In genomic region chr17:14082848-14083247, GRCh38 we compare ENCODE assay signal across 20 cellular contexts. TPM values are rescaled to one million over a fixed set of nuclear protein-coding genes. Genes with fewer than 3 reads are reported as not detected.
DNase-seq lines count a peak whose midpoint lies in the region; ATAC-seq, FAIRE-seq and TF ChIP-seq lines count a peak whose summit lies in the region.
"Had no signal": no experiment of that assay in that cellular context is flagged by ENCODE, and none has a peak within 500 bp of the region (broad histone marks: within the 10 kb centered on the region; RNA-seq: fewer than 3 reads in every experiment).

No MANE protein-coding gene starts in this region.

- POLR2A ChIA-PET in K562 (lab: Yijun Ruan, JAX) (interaction anchor here (1.0 kb wide), 1 partner anchor 10 kb away, joined by 3 read pairs; no protein-coding TSS in a partner anchor), HepG2 (lab: Yijun Ruan, JAX) (no interaction called here)

- H3K4me3 ChIP-seq in K562 (no peak overlapping the region), HepG2 (replicated peaks in 1 of 3; ENCODE audit: insufficient read depth in 1 of 3, low read depth in 2 of 3, low read length in 3 of 3) (no peak overlapping the region)
- H3K4me3 ChIP-seq: GM12878, GM23248 had no signal

- TF ChIP-seq CTCF in K562 (IDR thresholded peaks at IDR 0.05 in 2 of 3, conservative IDR thresholded peaks at IDR 0.05 in 1 of 3; ENCODE audit: insufficient read depth in 2 of 3, low read depth in 1 of 3, low read length in 3 of 3) (no peak), HepG2 (CRISPR knock-in tag; IDR thresholded peaks at IDR 0.05) (no peak)

- H4K20me1 ChIP-seq in K562 (replicated peaks; ENCODE audit: control insufficient read depth, insufficient read depth, low read length) (0 out of 2 replicates have a peak, but pooled peaks cover 4% of the 10 kb centered on the region), HepG2 (ENCODE audit: insufficient read depth, low read length) (no peaks in the 10 kb centered on the region)

- H3K9me3 ChIP-seq in K562 (replicated peaks; ENCODE audit: control insufficient read depth, insufficient read depth, low read depth, low read length) (no peaks in the 10 kb centered on the region), HepG2 (ENCODE audit: low read length) (no peaks in the 10 kb centered on the region)

- ATAC-seq in K562 (no peak), HepG2 (no peak), HG02642 (IDR thresholded peaks at IDR 0.05; ENCODE audit: poor library complexity, unreplicated experiment) (no peak)
- ATAC-seq: GM12878, HCT116 had no signal

- no peaks in the 10 kb centered on the region for H3K27me3 ChIP-seq in K562 (ENCODE audit: control insufficient read depth in 2 of 2, insufficient read depth in 2 of 2, low read length in 2 of 2)
- no peaks in the 10 kb centered on the region for H3K27me3 ChIP-seq in HepG2 (ENCODE audit: control insufficient read depth in 1 of 2, insufficient read depth in 2 of 2, low read length in 2 of 2)

- no peak overlapping the region for H3K9ac ChIP-seq in K562 (ENCODE audit: insufficient read depth in 1 of 2, low read depth in 2 of 2, low read length in 2 of 2)
- H3K9ac ChIP-seq in HepG2 (ENCODE audit: insufficient read depth, low read depth, low read length): no peak overlapping the region
- H3K9ac ChIP-seq: GM23248 had no signal

- H3K36me3 ChIP-seq in K562 (ENCODE audit: control insufficient read depth, insufficient read depth, low read length) (peaks cover 36% of the 10 kb centered on the region; the same call in 2 of the 3 replicates), HepG2 (replicated peaks in 1 of 2; ENCODE audit: control insufficient read depth in 1 of 2, insufficient read depth in 2 of 2, low read length in 2 of 2) (peaks cover 14 to 34% of the 10 kb centered on the region in 2 experiments)

- WGBS in K562 (ENCODE audit: insufficient coverage, low coverage, missing lambda C conversion rate): 94% methylated on average over 4 of the region's 8 CpGs
- WGBS in HepG2 (ENCODE audit: low lambda C conversion rate): 98% methylated on average over 7 of the region's 8 CpGs

- no peak overlapping the region for H3K4me3 Mint-ChIP-seq in T-helper 2 cell treated with Interferon-gamma antibody and Interleukin-4, amounts not matched to agents 5 μg/mL and 100 μg/mL, for 36 hours
- H3K4me3 Mint-ChIP-seq: H9 had no signal

- in situ Hi-C loops in K562 (cut with MboI) (no loop called here), HepG2 (cut with HindIII; ENCODE audit: extremely low pct_ligation_motif_present, low pct_unique_long_range_greater_than_20kb) (no loop called here)

- no peak for TF ChIP-seq RAD21 in K562 (CRISPR knock-in tag; conservative IDR thresholded peaks at IDR 0.05 in 1 of 2, IDR thresholded peaks at IDR 0.05 in 1 of 2)
- TF ChIP-seq RAD21 in HepG2 (CRISPR knock-in tag; IDR thresholded peaks at IDR 0.05): no peak

- FAIRE-seq in K562 (lab: Jason Lieb, UNC): no peak
- FAIRE-seq in HepG2 (lab: Jason Lieb, UNC): no peak
- FAIRE-seq: G401.6, GM12878, GM19239 had no signal

- H3K9me1 ChIP-seq in K562 (ENCODE audit: control insufficient read depth, insufficient read depth, low read length): no peaks in the 10 kb centered on the region

- CTCF ChIA-PET in K562 (lab: Yijun Ruan, JAX; ENCODE audit: low intra/inter-chr PET ratio) (no interaction called here), HepG2 (lab: Yijun Ruan, JAX; ENCODE audit: low intra/inter-chr PET ratio, low total read pairs) (no interaction called here)

- H3K4me1 Mint-ChIP-seq in T-helper 2 cell treated with Interferon-gamma antibody and Interleukin-4, amounts not matched to agents 5 μg/mL and 100 μg/mL, for 36 hours (ENCODE audit: low read depth): peaks cover 36% of the 10 kb centered on the region
- H3K4me1 Mint-ChIP-seq: H9 had no signal

- no peaks in the 10 kb centered on the region for H3K9me3 Mint-ChIP-seq in T-helper 2 cell treated with Interferon-gamma antibody and Interleukin-4, amounts not matched to agents 5 μg/mL and 100 μg/mL, for 36 hours
- H3K9me3 Mint-ChIP-seq: H9 had no signal

- peaks cover 45% of the 10 kb centered on the region for H3K36me3 Mint-ChIP-seq in T-helper 2 cell treated with Interferon-gamma antibody and Interleukin-4, amounts not matched to agents 5 μg/mL and 100 μg/mL, for 36 hours (ENCODE audit: low read depth)

- no peak for TF ChIP-seq EP300 in K562 (IDR thresholded peaks at IDR 0.05; ENCODE audit: low read length)
- no peak for TF ChIP-seq EP300 in HepG2 (IDR thresholded peaks at IDR 0.05; ENCODE audit: low read depth in 2 of 2, low read length in 2 of 2)
- TF ChIP-seq EP300 in HepG2 (CRISPR knock-in tag; IDR thresholded peaks at IDR 0.05; ENCODE audit: borderline replicate concordance): no peak

- H3K79me2 ChIP-seq in K562 (ENCODE audit: control insufficient read depth, insufficient read depth, low read length): peaks cover 51% of the 10 kb centered on the region
- H3K79me2 ChIP-seq in HepG2 (ENCODE audit: insufficient read depth, low read length): peaks cover 8% of the 10 kb centered on the region

- no peaks in the 10 kb centered on the region; a peak in 2 of 5 replicates for H3K4me1 ChIP-seq in K562 (replicated peaks in 1 of 2; ENCODE audit: control insufficient read depth in 2 of 2, insufficient read depth in 2 of 2, low read length in 2 of 2)
- H3K4me1 ChIP-seq in HepG2 (ENCODE audit: insufficient read depth, low read length): peaks cover 11% of the 10 kb centered on the region

- H3K27ac ChIP-seq in K562 (ENCODE audit: extremely low read depth, low read depth, low read length): no peak overlapping the region
- H3K27ac ChIP-seq in HepG2 (ENCODE audit: extremely low read length, insufficient read depth, low read length): no peak overlapping the region
- H3K27ac ChIP-seq: 22Rv1, GM23248 had no signal

- BruUV-seq in K562 (replicated peaks; lab: Mats Ljungman, UMichigan) (no TSS peak), HepG2 (replicated peaks; lab: Mats Ljungman, UMichigan) (no TSS peak)

- DNase-seq in T-helper 2 cell treated with Interferon-gamma antibody and Interleukin-4, amounts not matched to agents 5 μg/mL and 100 μg/mL, for 36 hours (ENCODE audit: low spot score): no peak
- DNase-seq in T-helper 2 cell (no peak), K562 (ENCODE audit: extremely low read depth in 1 of 4, low spot score in 3 of 4) (no peak), HepG2 (ENCODE audit: low spot score) (no peak), middle frontal gyrus (ENCODE audit: extremely low spot score, low spot score) (no peak), SHP77 treated with DMSO at 0.1 percent for 48 hours (lab: John Stamatoyannopoulos, UW) (no peak)
- DNase-seq in activated CD4-positive, CD25-positive, alpha-beta regulatory T cell (lab: John Stamatoyannopoulos, UW): no peak
- DNase-seq: Calu3; CD4-positive, alpha-beta memory T cell; COR-L47; DMS53; DMS79 treated with DMSO at 0.1 percent for 48 hours; H9 had no signal

- no peak for TF ChIP-seq POLR2A in K562 (conservative IDR thresholded peaks at IDR 0.05)
- no peak for TF ChIP-seq POLR2A in HepG2 (IDR thresholded peaks at IDR 0.05; ENCODE audit: insufficient read depth in 1 of 2, low read depth in 2 of 2, low read length in 2 of 2)

- intact Hi-C loops in K562 (cut with micrococcal nuclease) (no loop called here), HepG2 (cut with micrococcal nuclease; ENCODE audit: unreplicated experiment) (no loop called here)

- peak overlapping the region; percentile 12 for H3K27ac Mint-ChIP-seq in T-helper 2 cell treated with Interferon-gamma antibody and Interleukin-4, amounts not matched to agents 5 μg/mL and 100 μg/mL, for 36 hours

- H3K27me3 Mint-ChIP-seq in T-helper 2 cell treated with Interferon-gamma antibody and Interleukin-4, amounts not matched to agents 5 μg/mL and 100 μg/mL, for 36 hours (ENCODE audit: low read depth): no peaks in the 10 kb centered on the region
- H3K27me3 Mint-ChIP-seq: CD4-positive, alpha-beta memory T cell had no signal

- H2AFZ ChIP-seq in K562 (ENCODE audit: low read depth, low read length): no peak overlapping the region
- no peak overlapping the region for H2AFZ ChIP-seq in HepG2 (ENCODE audit: low read length)
- H2AFZ ChIP-seq: GM23248 had no signal

- H3K4me2 ChIP-seq in K562 (ENCODE audit: insufficient read depth, low read length) (no peak overlapping the region), HepG2 (ENCODE audit: low read depth, low read length) (no peak overlapping the region)

RNA-seq across cellular contexts. Expression of gene COX10, which starts 13.5 kb away (rescaled TPM):
- total RNA-seq in K562 (2011; cell fraction: chromatin; rRNA removed; ENCODE audit: low replicate concordance): 29.1 and 42.2 TPM in 2 replicates
- total RNA-seq in K562 (2011; cell fraction: nucleolus; rRNA removed): 12.7 and 13.2 TPM in 2 replicates
- 16.9 and 25.8 TPM in 2 replicates for total RNA-seq in K562 (2011; cell fraction: nucleoplasm; rRNA removed)
- total RNA-seq in K562 (2014; rRNA removed) (17.8 and 18.4 TPM in 2 replicates), K562 (2014; rRNA removed; fragmentation: Illumina TruSeq; extraction: Trizol) (19.2 and 20.8 TPM in 2 replicates), K562 (2015; rRNA removed; fragmentation: Illumina TruSeq; extraction: Trizol) (17.8 and 18.7 TPM in 2 replicates), K562 (2021) (19.2 and 20.0 TPM in 2 replicates), HepG2 (2016; rRNA removed; fragmentation: Illumina TruSeq; extraction: Trizol) (20.1 and 20.6 TPM in 2 replicates)
- polyA plus RNA-seq in K562 (2011; rRNA removed) (13.0 and 14.0 TPM in 2 replicates), K562 (2014; fragmentation: Illumina TruSeq; extraction: Trizol) (24.5 and 26.4 TPM in 2 replicates), K562 (2014; fragmentation: Nextera tagmentation; extraction: Ambion mirVana) (10 to 100 TPM; 10.3 to 11.0 TPM), K562 (2014; rRNA removed) (14.7 and 15.8 TPM in 2 replicates), HepG2 (2011; rRNA removed) (12.4 and 13.9 TPM in 2 replicates)
- polyA plus RNA-seq in K562 (2011; cell fraction: cytosol; rRNA removed): 18.0 and 21.0 TPM in 2 replicates
- polyA plus RNA-seq in K562 (2011; cell fraction: nucleus; rRNA removed): 10.7 and 13.2 TPM in 2 replicates
- polyA plus RNA-seq in K562 (2012): 10.9 and 14.0 TPM in 2 replicates
- 20.2 and 29.9 TPM in 2 replicates for polyA minus RNA-seq in K562 (2011; rRNA and poly(A)+ RNA removed)
- 15.7 and 20.5 TPM in 2 replicates for polyA minus RNA-seq in K562 (2011; cell fraction: cytosol; rRNA and poly(A)+ RNA removed)
- polyA minus RNA-seq in K562 (2011; cell fraction: nucleus; rRNA and poly(A)+ RNA removed): 24.2 and 38.2 TPM in 2 replicates
- total RNA-seq in HepG2 (2016; cell fraction: cytosol; rRNA removed; fragmentation: Illumina TruSeq; extraction: Trizol; ENCODE audit: low read depth): 18.1 and 18.3 TPM in 2 replicates
- total RNA-seq in HepG2 (2016; cell fraction: insoluble cytoplasmic fraction; rRNA removed; fragmentation: Illumina TruSeq; extraction: Trizol): 16.9 and 20.5 TPM in 2 replicates
- total RNA-seq in HepG2 (2016; cell fraction: membrane; rRNA removed; fragmentation: Illumina TruSeq; extraction: Trizol): 26.4 and 26.7 TPM in 2 replicates
- total RNA-seq in HepG2 (2016; cell fraction: nucleus; rRNA removed; fragmentation: Illumina TruSeq; extraction: Trizol): 27.8 and 29.9 TPM in 2 replicates
- 16.3 and 17.6 TPM in 2 replicates for polyA plus RNA-seq in HepG2 (2011; cell fraction: cytosol; rRNA removed)
- polyA plus RNA-seq in HepG2 (2011; cell fraction: nucleus; rRNA removed): 12.9 and 14.5 TPM in 2 replicates
- polyA plus RNA-seq in HepG2 (2012): 9.9 and 11.0 TPM in 2 replicates
- 13.0 and 16.0 TPM in 2 replicates for polyA plus RNA-seq in HepG2 (2016; cell fraction: cytosol; fragmentation: Illumina TruSeq; extraction: Trizol; ENCODE audit: low read depth)
- polyA plus RNA-seq in HepG2 (2016; cell fraction: insoluble cytoplasmic fraction; fragmentation: Illumina TruSeq; extraction: Trizol; ENCODE audit: low read depth): 16.1 and 19.3 TPM in 2 replicates
- 17.8 and 20.2 TPM in 2 replicates for polyA plus RNA-seq in HepG2 (2016; cell fraction: membrane; fragmentation: Illumina TruSeq; extraction: Trizol; ENCODE audit: low read depth)
- polyA plus RNA-seq in HepG2 (2016; cell fraction: nucleus; fragmentation: Illumina TruSeq; extraction: Trizol; ENCODE audit: insufficient read depth, low read depth): 11.9 and 14.5 TPM in 2 replicates
- 26.5 and 30.3 TPM in 2 replicates for polyA minus RNA-seq in HepG2 (2011; rRNA and poly(A)+ RNA removed; ENCODE audit: low replicate concordance)
- 18.2 and 20.8 TPM in 2 replicates for polyA minus RNA-seq in HepG2 (2011; cell fraction: cytosol; rRNA and poly(A)+ RNA removed)
- polyA minus RNA-seq in HepG2 (2011; cell fraction: nucleus; rRNA and poly(A)+ RNA removed): 49.0 and 54.1 TPM in 2 replicates
